ENCODE assay signal across 8 cellular contexts in the genomic region with DNA sequence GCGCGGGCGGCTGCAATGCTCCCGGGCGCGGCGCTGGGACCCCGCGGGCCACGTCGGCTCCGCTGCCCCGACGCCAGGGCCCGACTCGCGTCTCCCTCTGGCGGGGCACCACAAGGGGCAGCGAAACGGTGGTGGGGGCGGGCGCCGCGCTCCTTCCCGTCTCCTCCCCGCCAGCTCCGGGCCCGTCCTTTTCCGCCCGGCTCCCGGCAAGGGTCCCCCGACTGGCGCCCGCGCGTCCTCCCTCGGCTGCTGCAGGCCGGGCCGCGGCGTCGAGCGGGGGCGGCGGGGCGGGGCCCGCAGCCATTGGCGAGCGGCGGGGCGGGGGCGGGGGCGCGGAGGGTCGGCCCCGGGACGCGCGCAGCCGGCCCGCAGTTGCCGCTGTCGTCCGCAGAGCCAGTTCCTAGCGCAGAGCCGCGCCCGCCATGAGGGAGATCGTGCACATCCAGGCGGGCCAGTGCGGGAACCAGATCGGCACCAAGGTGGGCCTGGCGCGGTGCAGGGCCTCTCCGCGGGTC. TPM values are rescaled to one million over a fixed set of nuclear protein-coding genes. Genes with fewer than 3 reads are reported as not detected.
DNase-seq lines count a peak whose midpoint lies in the region; ATAC-seq, FAIRE-seq and TF ChIP-seq lines count a peak whose summit lies in the region.

A gene (plus strand): TSS at position 371 of the 515 bp plus-strand sequence. CDS start 52 bp downstream, at position 423.

- H3K27ac ChIP-seq in liver (ENCODE audit: low read depth in 1 of 2, low read length in 2 of 2) (peak within 1 kb of the TSS; percentile 76 to 79), stomach smooth muscle (ENCODE audit: low read length) (peak within 1 kb of the TSS; percentile 96)

- DNase-seq in COLO668 (lab: John Stamatoyannopoulos, UW; ENCODE audit: unreplicated experiment) (peak; percentile 33), GM19239 (ENCODE audit: insufficient read length, low spot score) (peak; percentile 71), SIG-M5 treated with dmso at 0.1 percent for 504 hours (lab: John Stamatoyannopoulos, UW; ENCODE audit: unreplicated experiment) (peak; percentile 78), dedifferentiated amniotic fluid mesenchymal stem cell (ENCODE audit: extremely low spot score) (peak; percentile 65), HT-29 (ENCODE audit: low spot score) (no peak)

- ATAC-seq in HG03342 (IDR thresholded peaks at IDR 0.05; ENCODE audit: unreplicated experiment), result peak; percentile 53

- no peak for TF ChIP-seq RAD21 in liver (IDR thresholded peaks at IDR 0.05)

- TF ChIP-seq CTCF in liver (IDR thresholded peaks at IDR 0.05; ENCODE audit: low read depth, low read length, missing input control), result no peak

- peaks cover 0 to 8% (median 0%) of the 10 kb centered on the region in 4 donors for H3K27me3 ChIP-seq in liver (ENCODE audit: control insufficient read depth in 4 of 4, insufficient read depth in 4 of 4, low read length in 3 of 4)
- no peaks in the 10 kb centered on the region for H3K27me3 ChIP-seq in stomach smooth muscle (ENCODE audit: control insufficient read depth in 1 of 2, insufficient read depth in 2 of 2, low read length in 2 of 2)

- FAIRE-seq in GM19239 (lab: Jason Lieb, UNC), result no peak

- H3K9me3 ChIP-seq in liver (ENCODE audit: control insufficient read depth in 4 of 4, low read length in 3 of 4) (peaks cover 0 to 4% (median 0%) of the 10 kb centered on the region in 4 donors), stomach smooth muscle (ENCODE audit: control insufficient read depth in 2 of 2, low read length in 2 of 2) (peaks cover 0 to 6% of the 10 kb centered on the region in 2 donors)

- H3K9ac ChIP-seq in liver (ENCODE audit: low read depth in 1 of 2, low read length in 2 of 2), result no peak within 1 kb of the TSS
- H3K9ac ChIP-seq in stomach smooth muscle (ENCODE audit: low read length in 2 of 2), result peak within 1 kb of the TSS; percentile 89 to 95

- H3K36me3 ChIP-seq in liver (ENCODE audit: control insufficient read depth in 4 of 4, insufficient read depth in 3 of 4, low read depth in 1 of 4, low read length in 3 of 4) (peaks cover 0 to 7% (median 2%) of the 10 kb centered on the region in 4 donors), stomach smooth muscle (ENCODE audit: control insufficient read depth in 2 of 2, insufficient read depth in 2 of 2, low read length in 2 of 2) (peaks cover 13 to 18% of the 10 kb centered on the region in 2 donors)

- WGBS in liver, result 6% methylated on average over 76 of the region's 76 CpGs

- H3K4me1 ChIP-seq in liver (ENCODE audit: control insufficient read depth in 4 of 4, insufficient read depth in 4 of 4, low read length in 3 of 4), result peaks cover 0 to 9% (median 7%) of the 10 kb centered on the region in 4 donors
- peaks cover 38% of the 10 kb centered on the region for H3K4me1 ChIP-seq in stomach smooth muscle (ENCODE audit: control insufficient read depth, insufficient read depth, low read length)

- H3K4me3 ChIP-seq in liver (ENCODE audit: low read depth in 1 of 3, low read length in 3 of 3) (peak within 1 kb of the TSS; percentile 26 to 62 (median 33)), stomach smooth muscle (ENCODE audit: low read length in 2 of 2) (peak within 1 kb of the TSS; percentile 90 to 99)

TF ChIP-seq in liver, 16 proteins besides CTCF, POLR2A, EP300 and RAD21:
- TF ChIP-seq HNF4A (conservative IDR thresholded peaks at IDR 0.05) (no peak), EGR1 (IDR thresholded peaks at IDR 0.05; ENCODE audit: low read depth in 2 of 2) (no peak), GABPA (IDR thresholded peaks at IDR 0.05 in 1 of 2, conservative IDR thresholded peaks at IDR 0.05 in 1 of 2) (no peak), SP1 (IDR thresholded peaks at IDR 0.05) (no peak), FOXA1 (IDR thresholded peaks at IDR 0.05) (no peak), YY1 (IDR thresholded peaks at IDR 0.05) (no peak), JUND (IDR thresholded peaks at IDR 0.05) (no peak), RXRA (IDR thresholded peaks at IDR 0.05) (no peak)
- TF ChIP-seq, protein P1, sequence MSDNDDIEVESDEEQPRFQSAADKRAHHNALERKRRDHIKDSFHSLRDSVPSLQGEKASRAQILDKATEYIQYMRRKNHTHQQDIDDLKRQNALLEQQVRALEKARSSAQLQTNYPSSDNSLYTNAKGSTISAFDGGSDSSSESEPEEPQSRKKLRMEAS (IDR thresholded peaks at IDR 0.05), result no peak
- TF ChIP-seq, protein P2, sequence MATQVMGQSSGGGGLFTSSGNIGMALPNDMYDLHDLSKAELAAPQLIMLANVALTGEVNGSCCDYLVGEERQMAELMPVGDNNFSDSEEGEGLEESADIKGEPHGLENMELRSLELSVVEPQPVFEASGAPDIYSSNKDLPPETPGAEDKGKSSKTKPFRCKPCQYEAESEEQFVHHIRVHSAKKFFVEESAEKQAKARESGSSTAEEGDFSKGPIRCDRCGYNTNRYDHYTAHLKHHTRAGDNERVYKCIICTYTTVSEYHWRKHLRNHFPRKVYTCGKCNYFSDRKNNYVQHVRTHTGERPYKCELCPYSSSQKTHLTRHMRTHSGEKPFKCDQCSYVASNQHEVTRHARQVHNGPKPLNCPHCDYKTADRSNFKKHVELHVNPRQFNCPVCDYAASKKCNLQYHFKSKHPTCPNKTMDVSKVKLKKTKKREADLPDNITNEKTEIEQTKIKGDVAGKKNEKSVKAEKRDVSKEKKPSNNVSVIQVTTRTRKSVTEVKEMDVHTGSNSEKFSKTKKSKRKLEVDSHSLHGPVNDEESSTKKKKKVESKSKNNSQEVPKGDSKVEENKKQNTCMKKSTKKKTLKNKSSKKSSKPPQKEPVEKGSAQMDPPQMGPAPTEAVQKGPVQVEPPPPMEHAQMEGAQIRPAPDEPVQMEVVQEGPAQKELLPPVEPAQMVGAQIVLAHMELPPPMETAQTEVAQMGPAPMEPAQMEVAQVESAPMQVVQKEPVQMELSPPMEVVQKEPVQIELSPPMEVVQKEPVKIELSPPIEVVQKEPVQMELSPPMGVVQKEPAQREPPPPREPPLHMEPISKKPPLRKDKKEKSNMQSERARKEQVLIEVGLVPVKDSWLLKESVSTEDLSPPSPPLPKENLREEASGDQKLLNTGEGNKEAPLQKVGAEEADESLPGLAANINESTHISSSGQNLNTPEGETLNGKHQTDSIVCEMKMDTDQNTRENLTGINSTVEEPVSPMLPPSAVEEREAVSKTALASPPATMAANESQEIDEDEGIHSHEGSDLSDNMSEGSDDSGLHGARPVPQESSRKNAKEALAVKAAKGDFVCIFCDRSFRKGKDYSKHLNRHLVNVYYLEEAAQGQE (IDR thresholded peaks at IDR 0.05), result no peak
TF ChIP-seq in liver: peak in this region for 0.

RNA-seq across cellular contexts. Expression of the gene that starts here (rescaled TPM):
- 100 to 1,000 TPM in 1 of 2 donors, 10 to 100 TPM in 1; 20.7 to 347 TPM for total RNA-seq in liver
- polyA plus RNA-seq in liver, result 10 to 100 TPM in 1 of 2 donors, 1 to 10 TPM in 1; 5.5 to 14.2 TPM
- total RNA-seq in HT-29 (2014; rRNA removed; shearing (Covaris generic)), result not detected in 2 replicates

Comparison
In these comparisons a context has a peak if more than half of its experiments do, and no peak if none do; other contexts are left out.
1. RNA of the gene that starts here (total RNA-seq): 20.7 to 347 TPM in liver; not detected in HT-29; every median in the first group is over 10 times any median in the second.
2. H3K9ac ChIP-seq: peak in stomach smooth muscle (2 of 2); none in liver (0 of 2).